Comparison of ENCODE assay signal across 1 cellular context in genomic region chr12:124422570-124423523, GRCh38.
TF ChIP-seq lines count a peak whose summit lies in the region.

No MANE protein-coding gene starts in this region.

TF ChIP-seq in HepG2, 621 proteins besides CTCF, POLR2A, EP300 and RAD21 (continued from another document and continues in another):
- no peak for TF ChIP-seq ZNF333 (CRISPR knock-in tag; IDR thresholded peaks at IDR 0.05; ENCODE audit: borderline replicate concordance)
- TF ChIP-seq ZBTB26 (CRISPR knock-in tag; IDR thresholded peaks at IDR 0.05; ENCODE audit: borderline replicate concordance), result no peak
- TF ChIP-seq ZNF775 (CRISPR knock-in tag; IDR thresholded peaks at IDR 0.05; ENCODE audit: borderline replicate concordance), result no peak
- TF ChIP-seq FOXJ3 (CRISPR knock-in tag; IDR thresholded peaks at IDR 0.05; ENCODE audit: borderline replicate concordance), result no peak
- no peak for TF ChIP-seq BATF2 (CRISPR knock-in tag; IDR thresholded peaks at IDR 0.05)
- peak; percentile 80 for TF ChIP-seq ZNF296 (CRISPR knock-in tag; conservative IDR thresholded peaks at IDR 0.05)
- no peak for TF ChIP-seq SUZ12 (IDR thresholded peaks at IDR 0.05; ENCODE audit: low read depth, low read length)
- no peak for TF ChIP-seq PTBP1 (IDR thresholded peaks at IDR 0.05; ENCODE audit: low read depth, low read length, poor library complexity, severe bottlenecking)
- no peak; the same call in 1 of the 2 replicates for TF ChIP-seq BCL6 (CRISPR knock-in tag; IDR thresholded peaks at IDR 0.05)
- TF ChIP-seq SAP130 (CRISPR knock-in tag; IDR thresholded peaks at IDR 0.05; ENCODE audit: low read depth), result peak; percentile 55
- no peak for TF ChIP-seq XBP1 (CRISPR knock-in tag; IDR thresholded peaks at IDR 0.05)
- TF ChIP-seq ZNF543 (CRISPR knock-in tag; IDR thresholded peaks at IDR 0.05), result no peak
- TF ChIP-seq ZNF292 (CRISPR knock-in tag; IDR thresholded peaks at IDR 0.05; ENCODE audit: borderline replicate concordance, low read depth), result no peak
- TF ChIP-seq ZNF446 (CRISPR knock-in tag; IDR thresholded peaks at IDR 0.05), result no peak
- no peak for TF ChIP-seq ZFP62 (CRISPR knock-in tag; IDR thresholded peaks at IDR 0.05)
- no peak for TF ChIP-seq ZNF317 (CRISPR knock-in tag; IDR thresholded peaks at IDR 0.05)
- TF ChIP-seq NR0B2 (CRISPR knock-in tag; IDR thresholded peaks at IDR 0.05), result no peak
- TF ChIP-seq ZNF205 (CRISPR knock-in tag; IDR thresholded peaks at IDR 0.05), result no peak; the same call in 1 of the 2 replicates
- no peak for TF ChIP-seq PAF1 (CRISPR knock-in tag; IDR thresholded peaks at IDR 0.05)
- TF ChIP-seq ZNF234 (CRISPR knock-in tag; conservative IDR thresholded peaks at IDR 0.05), result no peak
- TF ChIP-seq ZNF224 (CRISPR knock-in tag; IDR thresholded peaks at IDR 0.05), result no peak
- TF ChIP-seq ZBTB40 (IDR thresholded peaks at IDR 0.05), result no peak
- no peak for TF ChIP-seq ZBTB40 (CRISPR knock-in tag; IDR thresholded peaks at IDR 0.05)
- TF ChIP-seq ZNF414 (CRISPR knock-in tag; IDR thresholded peaks at IDR 0.05), result peak; percentile 39; the same call in 1 of the 2 replicates
- no peak for TF ChIP-seq ZNF563 (CRISPR knock-in tag; IDR thresholded peaks at IDR 0.05)
- no peak for TF ChIP-seq THAP9 (CRISPR knock-in tag; IDR thresholded peaks at IDR 0.05; ENCODE audit: borderline replicate concordance)
- no peak for TF ChIP-seq ZNF761 (CRISPR knock-in tag; conservative IDR thresholded peaks at IDR 0.05)
- no peak for TF ChIP-seq ZNF468 (CRISPR knock-in tag; IDR thresholded peaks at IDR 0.05)
- no peak for TF ChIP-seq DRAP1 (CRISPR knock-in tag; IDR thresholded peaks at IDR 0.05)
- no peak for TF ChIP-seq ZFP37 (CRISPR knock-in tag; IDR thresholded peaks at IDR 0.05; ENCODE audit: borderline replicate concordance)
- TF ChIP-seq ZNF614 (CRISPR knock-in tag; IDR thresholded peaks at IDR 0.05; ENCODE audit: borderline replicate concordance), result 0 out of 2 replicates have a peak, but pooled peaks have one; percentile 24
- no peak for TF ChIP-seq ZNF256 (CRISPR knock-in tag; conservative IDR thresholded peaks at IDR 0.05)
- TF ChIP-seq MYC (CRISPR knock-in tag; IDR thresholded peaks at IDR 0.05; ENCODE audit: borderline replicate concordance), result peak; percentile 9; the same call in 1 of the 2 replicates
- no peak for TF ChIP-seq MATR3 (CRISPR knock-in tag; IDR thresholded peaks at IDR 0.05)
- TF ChIP-seq ZNF607 (CRISPR knock-in tag; IDR thresholded peaks at IDR 0.05; ENCODE audit: borderline replicate concordance), result no peak
- TF ChIP-seq SOX5 (CRISPR knock-in tag; IDR thresholded peaks at IDR 0.05; ENCODE audit: borderline replicate concordance), result peak; percentile 25; the same call in 1 of the 2 replicates
- TF ChIP-seq DZIP1 (CRISPR knock-in tag; IDR thresholded peaks at IDR 0.05), result no peak
- TF ChIP-seq HNRNPK (IDR thresholded peaks at IDR 0.05; ENCODE audit: low read depth, low read length, poor library complexity, severe bottlenecking), result peak; percentile 37
- TF ChIP-seq ZNF251 (CRISPR knock-in tag; IDR thresholded peaks at IDR 0.05), result no peak
- TF ChIP-seq ARID5B (CRISPR knock-in tag; IDR thresholded peaks at IDR 0.05), result 0 out of 2 replicates have a peak, but pooled peaks have one; percentile 48
- TF ChIP-seq ZNF589 (CRISPR knock-in tag; conservative IDR thresholded peaks at IDR 0.05), result no peak
